8 cellular contexts compared by ENCODE assay signal in the genomic region with DNA sequence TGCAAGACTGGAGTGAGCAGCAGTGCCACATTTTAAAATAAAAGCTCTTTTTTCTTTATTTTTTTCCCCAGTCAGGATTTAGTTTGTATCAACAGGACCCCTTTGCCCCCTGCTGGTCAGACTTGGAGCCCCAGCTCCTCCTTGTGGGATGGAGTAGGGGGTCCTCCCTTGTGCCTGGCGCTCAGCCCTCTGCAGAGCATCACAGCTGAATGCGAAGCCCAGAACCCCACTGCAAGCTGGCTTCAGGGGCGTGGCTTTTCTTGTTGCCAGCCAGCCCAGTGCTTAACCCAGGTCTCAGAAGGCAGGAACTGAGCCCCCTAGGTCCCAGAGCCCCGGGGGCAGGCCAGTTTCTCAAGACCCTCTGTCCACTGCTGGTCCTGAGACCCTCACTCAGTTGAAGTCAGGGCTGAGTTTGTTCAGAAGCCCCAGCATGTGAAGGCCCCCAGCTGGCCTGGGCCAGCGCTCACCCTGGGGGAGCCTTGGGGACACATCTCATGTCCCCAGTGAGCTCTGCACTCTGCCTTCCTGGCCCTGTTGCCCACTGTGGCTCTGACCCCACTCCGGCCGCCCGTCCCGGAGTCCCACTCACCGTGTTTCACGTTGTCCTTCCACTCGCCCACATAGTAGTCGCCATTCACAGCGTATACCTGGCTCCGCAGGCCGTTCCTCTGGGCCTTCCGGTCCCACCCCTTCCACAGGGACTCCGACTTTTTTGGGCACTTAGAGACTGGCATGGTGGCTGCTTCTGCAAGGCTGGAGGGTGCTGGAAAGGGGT. TPM values are rescaled to one million over a fixed set of nuclear protein-coding genes. Genes with fewer than 3 reads are reported as not detected.
DNase-seq lines count a peak whose midpoint lies in the region; ATAC-seq and TF ChIP-seq lines count a peak whose summit lies in the region.

No MANE protein-coding gene starts in this region.

- no peak overlapping the region for H3K27ac ChIP-seq in fibroblast of lung (ENCODE audit: insufficient read depth, low read length)

- H3K4me2 ChIP-seq in fibroblast of lung (ENCODE audit: extremely low read depth, insufficient read depth, low read length): no peak overlapping the region

- H3K36me3 ChIP-seq in MG63 (no peaks in the 10 kb centered on the region), fibroblast of lung (ENCODE audit: control insufficient read depth, insufficient read depth, low read length) (no peaks in the 10 kb centered on the region)

- no peak for ATAC-seq in HG02938 (IDR thresholded peaks at IDR 0.05; ENCODE audit: unreplicated experiment)
- ATAC-seq in HG03196 (IDR thresholded peaks at IDR 0.05; ENCODE audit: unreplicated experiment): no peak
- no peak for ATAC-seq in HG02623 (IDR thresholded peaks at IDR 0.05; ENCODE audit: unreplicated experiment)

- no peak overlapping the region for H3K9ac ChIP-seq in fibroblast of lung (ENCODE audit: insufficient read depth, low read length)

- DNase-seq in EL (peak; percentile 37), MG63 (peak; percentile 12), activated T-cell treated with anti-CD3 and anti-CD28 coated beads for 1 hour (ENCODE audit: low read depth) (peak; percentile 57), fibroblast of lung (ENCODE audit: low read depth in 2 of 2) (peak; percentile 13 to 42)
- peak; percentile 63 for DNase-seq in stimulated activated CD4-positive, alpha-beta T cell treated with anti-CD3 and anti-CD28 coated beads, Interleukin-12 subunit alpha, Interleukin-12 subunit beta, amount 100 ng/mL, for 4 hours

- H3K9me3 ChIP-seq in MG63 (no peaks in the 10 kb centered on the region), fibroblast of lung (ENCODE audit: control insufficient read depth, insufficient read depth, low read depth, low read length) (no peaks in the 10 kb centered on the region)

- H3K4me1 ChIP-seq in fibroblast of lung (ENCODE audit: control insufficient read depth, extremely low read depth, insufficient read depth, low read length): no peaks in the 10 kb centered on the region

- peak; percentile 51 to 64 for TF ChIP-seq CTCF in fibroblast of lung (conservative IDR thresholded peaks at IDR 0.05 in 1 of 2, IDR thresholded peaks at IDR 0.05 in 1 of 2; ENCODE audit: low read depth in 1 of 2, low read length in 2 of 2)

- H3K79me2 ChIP-seq in fibroblast of lung (ENCODE audit: control insufficient read depth, insufficient read depth, low read length): no peaks in the 10 kb centered on the region

- H3K27me3 ChIP-seq in MG63 (no peaks in the 10 kb centered on the region), fibroblast of lung (ENCODE audit: control insufficient read depth, insufficient read depth, low read length) (no peaks in the 10 kb centered on the region)

- H4K20me1 ChIP-seq in fibroblast of lung (ENCODE audit: control insufficient read depth, extremely low read depth, insufficient read depth, low read length): no peaks in the 10 kb centered on the region

- H3K4me3 ChIP-seq in MG63 (no peak overlapping the region), fibroblast of lung (replicated peaks in 1 of 4; ENCODE audit: control extremely low read depth in 1 of 4, insufficient read depth in 1 of 4, low read depth in 3 of 4, low read length in 4 of 4) (no peak overlapping the region)

- H2AFZ ChIP-seq in fibroblast of lung (ENCODE audit: low read length): no peak overlapping the region

RNA-seq across cellular contexts. Expression of a gene that starts 0.5 kb away (rescaled TPM):
- not detected in 2 replicates for total RNA-seq in MG63 (2014; rRNA removed; shearing (Covaris generic); ENCODE audit: low replicate concordance)
- 0.77 and 0.83 TPM in 2 replicates for total RNA-seq in fibroblast of lung
- 0.23 and 0.61 TPM in 2 replicates for polyA plus RNA-seq in fibroblast of lung
- 0.37 and 1.2 TPM in 2 replicates for polyA plus RNA-seq in fibroblast of lung (2012)
- not detected in 2 replicates for polyA minus RNA-seq in fibroblast of lung (ENCODE audit: low replicate concordance)

RNA-seq across cellular contexts. Expression of a gene that starts 42.6 kb away (rescaled TPM):
- 5.9 and 15.9 TPM in 2 replicates for total RNA-seq in MG63 (2014; rRNA removed; shearing (Covaris generic); ENCODE audit: low replicate concordance)
- total RNA-seq in fibroblast of lung: 5.6 and 8.1 TPM in 2 replicates
- polyA plus RNA-seq in fibroblast of lung: 7.4 and 13.0 TPM in 2 replicates
- polyA plus RNA-seq in fibroblast of lung (2012): 14.4 and 25.9 TPM in 2 replicates
- polyA minus RNA-seq in fibroblast of lung (ENCODE audit: low replicate concordance): 14.4 and 16.0 TPM in 2 replicates

RNA-seq across cellular contexts. Expression of a gene that starts 43.6 kb away (rescaled TPM):
- 3.6 and 6.6 TPM in 2 replicates for total RNA-seq in MG63 (2014; rRNA removed; shearing (Covaris generic); ENCODE audit: low replicate concordance)
- 6.2 and 8.6 TPM in 2 replicates for total RNA-seq in fibroblast of lung
- 8.6 and 10.6 TPM in 2 replicates for polyA plus RNA-seq in fibroblast of lung
- 7.7 and 8.6 TPM in 2 replicates for polyA plus RNA-seq in fibroblast of lung (2012)
- 33.3 and 83.8 TPM in 2 replicates for polyA minus RNA-seq in fibroblast of lung (ENCODE audit: low replicate concordance)

Comparison
In these comparisons a context has a peak if more than half of its experiments do, and no peak if none do; other contexts are left out.
1. DNase-seq: peak in every context shown above with its lines; median percentile 63 in stimulated activated CD4-positive, alpha-beta T cell treated with anti-CD3 and anti-CD28 coated beads, Interleukin-12 subunit alpha, Interleukin-12 subunit beta, amount 100 ng/mL, for 4 hours; 57 in activated T-cell treated with anti-CD3 and anti-CD28 coated beads for 1 hour; 37 in EL; 28 in fibroblast of lung; 12 in MG63.